ENCODE assay signal across 9 cellular contexts in genomic region chr10:117653170-117653515, GRCh38.
A peak's percentile ranks its signal among the peaks of the same experiment; 100 is the strongest.
DNase-seq lines count a peak whose midpoint lies in the region; ATAC-seq and TF ChIP-seq lines count a peak whose summit lies in the region.
"Had no signal": no experiment of that assay in that cellular context is flagged by ENCODE, and none has a peak within 500 bp of the region (broad histone marks: within the 10 kb centered on the region; RNA-seq: fewer than 3 reads in every experiment).

No MANE protein-coding gene starts in this region.

- H3K27me3 ChIP-seq in upper lobe of right lung (no peaks in the 10 kb centered on the region), tibial artery (no peaks in the 10 kb centered on the region)

- TF ChIP-seq CTCF in epithelial cell of proximal tubule (conservative IDR thresholded peaks at IDR 0.05; ENCODE audit: low read depth, low read length) = no peak
- TF ChIP-seq CTCF in upper lobe of right lung (IDR thresholded peaks at IDR 0.05) = no peak
- TF ChIP-seq CTCF in tibial artery (IDR thresholded peaks at IDR 0.05) = no peak

- H3K9me3 ChIP-seq in upper lobe of right lung (no peaks in the 10 kb centered on the region), tibial artery (peaks cover 3 to 17% (median 12%) of the 10 kb centered on the region in 3 donors)

- DNase-seq in H4 (ENCODE audit: low spot score) (peak; percentile 91), M059J (ENCODE audit: low read depth) (peak; percentile 90), epithelial cell of proximal tubule (ENCODE audit: low read depth) (peak; percentile 93), upper lobe of right lung (no peak), tibial artery (no peak), ecto neural progenitor cell (ENCODE audit: low spot score) (no peak), middle frontal gyrus (ENCODE audit: extremely low spot score, low spot score) (no peak)
- DNase-seq: naive B cell had no signal

- intact Hi-C loops in upper lobe of right lung (cut with DNase I) = no loop called here
- intact Hi-C loops in tibial artery (cut with DNase I; ENCODE audit: low total_unique reads) = no loop called here

- H3K27ac ChIP-seq in upper lobe of right lung (no peak overlapping the region), tibial artery (no peak overlapping the region)

- H3K4me1 ChIP-seq in upper lobe of right lung (no peaks in the 10 kb centered on the region), tibial artery (no peaks in the 10 kb centered on the region)

- H3K4me3 ChIP-seq in epithelial cell of proximal tubule (ENCODE audit: low read depth, low read length) (no peak overlapping the region), upper lobe of right lung (no peak overlapping the region), tibial artery (no peak overlapping the region)

- peak; percentile 80 for ATAC-seq in GM18511 (IDR thresholded peaks at IDR 0.05; ENCODE audit: unreplicated experiment)
- peak; percentile 65 for ATAC-seq in upper lobe of right lung

- H3K36me3 ChIP-seq in upper lobe of right lung (no peaks in the 10 kb centered on the region), tibial artery (no peaks in the 10 kb centered on the region)

Comparison
In these comparisons a context has a peak if more than half of its experiments do, and no peak if none do; other contexts are left out.
1. DNase-seq: peak in H4 (single experiment), M059J (single experiment) and epithelial cell of proximal tubule (single experiment); none in upper lobe of right lung (single experiment), tibial artery (0 of 2), ecto neural progenitor cell (single experiment) and middle frontal gyrus (single experiment).